1 cellular context compared by ENCODE assay signal in the genomic region with DNA sequence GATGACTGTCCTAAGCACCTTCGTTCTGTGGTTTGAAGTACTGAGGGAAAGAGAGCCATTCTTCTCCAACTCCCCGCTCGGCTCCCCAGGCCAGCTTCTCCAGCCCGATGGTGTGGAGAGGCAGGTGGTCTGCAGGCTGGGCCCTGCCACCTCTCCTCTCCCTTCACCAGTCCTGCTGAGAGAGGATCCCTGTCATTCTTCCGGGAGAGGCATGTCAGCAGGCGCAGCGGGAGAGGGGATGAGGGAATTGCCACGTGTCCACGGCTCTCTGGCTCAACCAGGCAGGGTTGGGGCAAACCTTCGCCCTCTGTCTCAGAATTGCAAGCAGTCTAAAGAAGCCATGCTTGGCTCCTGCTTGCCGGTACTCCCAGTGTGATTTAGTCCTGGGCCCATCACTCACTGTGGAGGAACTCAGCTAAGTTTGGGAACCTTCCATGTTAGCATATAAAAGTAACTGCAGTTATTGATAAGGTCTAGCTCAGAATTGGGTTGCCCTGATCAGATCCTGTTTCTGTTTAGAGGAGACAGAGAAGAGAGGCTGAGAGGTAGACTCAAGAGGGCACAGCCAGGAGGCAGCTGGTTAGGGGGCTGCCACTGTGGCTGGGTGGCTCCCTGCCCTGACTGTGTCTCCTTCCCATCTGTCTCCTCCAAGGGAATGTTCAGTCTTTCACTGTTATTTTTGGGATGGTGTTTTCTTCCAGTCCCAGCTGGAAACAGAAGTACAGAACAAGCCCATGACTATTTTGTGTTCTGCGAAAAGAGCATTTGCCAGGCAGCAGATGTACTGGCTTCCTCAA.
TF ChIP-seq lines count a peak whose summit lies in the region.

No MANE protein-coding gene starts in this region.

TF ChIP-seq in IMR-90, 13 proteins besides CTCF, POLR2A, EP300 and RAD21 (continued from another document):
- TF ChIP-seq, protein P1, sequence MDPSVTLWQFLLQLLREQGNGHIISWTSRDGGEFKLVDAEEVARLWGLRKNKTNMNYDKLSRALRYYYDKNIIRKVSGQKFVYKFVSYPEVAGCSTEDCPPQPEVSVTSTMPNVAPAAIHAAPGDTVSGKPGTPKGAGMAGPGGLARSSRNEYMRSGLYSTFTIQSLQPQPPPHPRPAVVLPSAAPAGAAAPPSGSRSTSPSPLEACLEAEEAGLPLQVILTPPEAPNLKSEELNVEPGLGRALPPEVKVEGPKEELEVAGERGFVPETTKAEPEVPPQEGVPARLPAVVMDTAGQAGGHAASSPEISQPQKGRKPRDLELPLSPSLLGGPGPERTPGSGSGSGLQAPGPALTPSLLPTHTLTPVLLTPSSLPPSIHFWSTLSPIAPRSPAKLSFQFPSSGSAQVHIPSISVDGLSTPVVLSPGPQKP (IDR thresholded peaks at IDR 0.05; ENCODE audit: borderline replicate concordance, low read depth, low read length): no peak
- TF ChIP-seq CHD1 (IDR thresholded peaks at IDR 0.05; ENCODE audit: low read depth, low read length): no peak
- no peak for TF ChIP-seq FOS (IDR thresholded peaks at IDR 0.05; ENCODE audit: low read depth, low read length)
- TF ChIP-seq MAZ (IDR thresholded peaks at IDR 0.05; ENCODE audit: borderline replicate concordance, low read depth, low read length): no peak
- TF ChIP-seq BHLHE40 (IDR thresholded peaks at IDR 0.05; ENCODE audit: low read depth, low read length): no peak
- no peak for TF ChIP-seq SMC3 (IDR thresholded peaks at IDR 0.05; ENCODE audit: low read depth, low read length)
- no peak for TF ChIP-seq RCOR1 (IDR thresholded peaks at IDR 0.05; ENCODE audit: insufficient replicate concordance, low read length)
- TF ChIP-seq CEBPB (IDR thresholded peaks at IDR 0.05; ENCODE audit: low read depth, low read length): no peak
- no peak for TF ChIP-seq MXI1 (IDR thresholded peaks at IDR 0.05; ENCODE audit: borderline replicate concordance, low read depth, low read length)
- TF ChIP-seq RFX5 (IDR thresholded peaks at IDR 0.05; ENCODE audit: low read depth, low read length): no peak
- TF ChIP-seq NFE2L2 (IDR thresholded peaks at IDR 0.05; ENCODE audit: low read depth, low read length): no peak
- TF ChIP-seq, protein P2, sequence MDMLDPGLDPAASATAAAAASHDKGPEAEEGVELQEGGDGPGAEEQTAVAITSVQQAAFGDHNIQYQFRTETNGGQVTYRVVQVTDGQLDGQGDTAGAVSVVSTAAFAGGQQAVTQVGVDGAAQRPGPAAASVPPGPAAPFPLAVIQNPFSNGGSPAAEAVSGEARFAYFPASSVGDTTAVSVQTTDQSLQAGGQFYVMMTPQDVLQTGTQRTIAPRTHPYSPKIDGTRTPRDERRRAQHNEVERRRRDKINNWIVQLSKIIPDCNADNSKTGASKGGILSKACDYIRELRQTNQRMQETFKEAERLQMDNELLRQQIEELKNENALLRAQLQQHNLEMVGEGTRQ (IDR thresholded peaks at IDR 0.05; ENCODE audit: low read depth, low read length): no peak
